In the genomic region with DNA sequence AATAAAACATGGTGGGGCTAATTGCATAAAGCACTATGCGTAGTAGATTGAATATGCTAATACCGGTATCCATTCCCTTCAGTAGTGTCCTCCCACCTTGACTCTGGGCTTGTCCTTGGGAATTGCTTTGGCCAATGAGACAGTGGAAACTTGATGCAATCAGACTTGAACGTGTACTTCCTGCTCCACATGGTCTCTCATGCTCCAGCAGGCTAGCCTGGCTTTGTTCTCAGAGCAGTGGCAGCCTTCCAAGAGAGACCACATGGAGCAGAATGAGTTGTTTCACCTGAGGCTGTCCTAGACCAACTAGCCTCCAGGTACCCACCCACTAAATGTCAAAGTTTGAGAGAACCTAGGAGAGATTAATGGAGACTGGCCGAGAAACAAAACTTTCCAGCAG, we compare ENCODE assay signal across 19 cellular contexts. TPM values are rescaled to one million over a fixed set of nuclear protein-coding genes. Genes with fewer than 3 reads are reported as not detected.
A peak's percentile ranks its signal among the peaks of the same experiment; 100 is the strongest.
DNase-seq lines count a peak whose midpoint lies in the region; ATAC-seq, FAIRE-seq and TF ChIP-seq lines count a peak whose summit lies in the region.
"Had no signal": no experiment of that assay in that cellular context is flagged by ENCODE, and none has a peak within 500 bp of the region (broad histone marks: within the 10 kb centered on the region; RNA-seq: fewer than 3 reads in every experiment).

No MANE protein-coding gene starts in this region.

- peak; percentile 24 for DNase-seq in HepG2 (ENCODE audit: low spot score)
- no peak for DNase-seq in right lobe of liver
- peak; percentile 73 for DNase-seq in NCI-H69 (lab: John Stamatoyannopoulos, UW)
- peak; percentile 7 for DNase-seq in fibroblast of villous mesenchyme (ENCODE audit: low read depth)
- no peak for DNase-seq in activated CD8-positive, alpha-beta memory T cell treated with anti-CD3 and anti-CD28 coated beads, Interleukin-2, amount 50 U/mL, for 4 hours
- no peak for DNase-seq in activated T-cell treated with anti-CD3 and anti-CD28 coated beads for 4 hours
- DNase-seq: activated CD4-positive, alpha-beta T cell treated with anti-CD3 and anti-CD28 coated beads for 4 hours; activated naive CD4-positive, alpha-beta T cell treated with anti-CD3 and anti-CD28 coated beads, Interleukin-2, amount 10 ng/mL, durations not matched to agents 7 days and 5 days; GDM1; HCEC 1CT; NCI-H1092; NCI-H2107; NCI-H774; psoas muscle; stimulated activated CD4-positive, alpha-beta T cell treated with anti-CD3 and anti-CD28 coated beads, Interleukin-1b, Interleukin-23, amount 100 ng/mL, for 48 hours; stimulated activated naive B cell treated with anti-CD40 and anti-IgM and Interleukin-4, amounts not matched to agents 10 μg/mL and 1 μg/mL and 100 μg/mL, for 72 hours; testis had no signal

- WGBS in HepG2 (ENCODE audit: low lambda C conversion rate): 36% methylated on average over 4 of the region's 4 CpGs
- WGBS in right lobe of liver (ENCODE audit: insufficient coverage, low coverage, low lambda C conversion rate, missing lambda C conversion rate): 81% methylated on average over 3 of the region's 4 CpGs

- CTCF ChIA-PET in HepG2 (lab: Yijun Ruan, JAX; ENCODE audit: low intra/inter-chr PET ratio, low total read pairs): no interaction called here

- TF ChIP-seq POLR2A in HepG2 (IDR thresholded peaks at IDR 0.05; ENCODE audit: insufficient read depth in 1 of 2, low read depth in 2 of 2, low read length in 2 of 2) (no peak), right lobe of liver (IDR thresholded peaks at IDR 0.05) (no peak)

- H3K36me3 ChIP-seq in HepG2 (replicated peaks in 1 of 2; ENCODE audit: control insufficient read depth in 1 of 2, insufficient read depth in 2 of 2, low read length in 2 of 2) (no peaks in the 10 kb centered on the region), right lobe of liver (no peaks in the 10 kb centered on the region)
- H3K36me3 ChIP-seq: vagina had no signal

- H3K4me1 ChIP-seq in HepG2 (ENCODE audit: insufficient read depth, low read length) (no peaks in the 10 kb centered on the region), right lobe of liver (no peaks in the 10 kb centered on the region)
- H3K4me1 ChIP-seq: psoas muscle, testis, vagina had no signal

- TF ChIP-seq EP300 in HepG2 (IDR thresholded peaks at IDR 0.05; ENCODE audit: low read depth in 2 of 2, low read length in 2 of 2) (no peak), HepG2 (CRISPR knock-in tag; IDR thresholded peaks at IDR 0.05; ENCODE audit: borderline replicate concordance) (no peak)

- no peaks in the 10 kb centered on the region for H3K9me3 ChIP-seq in HepG2 (ENCODE audit: low read length)
- no peaks in the 10 kb centered on the region for H3K9me3 ChIP-seq in right lobe of liver
- H3K9me3 ChIP-seq: psoas muscle, testis, vagina had no signal

- H3K27me3 ChIP-seq in HepG2 (ENCODE audit: control insufficient read depth in 1 of 2, insufficient read depth in 2 of 2, low read length in 2 of 2) (peaks cover 0 to 3% of the 10 kb centered on the region in 2 experiments; a peak in 2 of 5 replicates), right lobe of liver (no peaks in the 10 kb centered on the region)
- H3K27me3 ChIP-seq: testis, vagina had no signal

- intact Hi-C loops in HepG2 (cut with micrococcal nuclease; ENCODE audit: unreplicated experiment) (no loop called here), right lobe of liver (cut with DNase I) (no loop called here)

- no peak overlapping the region for H2AFZ ChIP-seq in HepG2 (ENCODE audit: low read length)

- no peak for FAIRE-seq in HepG2 (lab: Jason Lieb, UNC)

- TF ChIP-seq RAD21 in HepG2 (CRISPR knock-in tag; IDR thresholded peaks at IDR 0.05): no peak

- no peak overlapping the region for H3K4me3 ChIP-seq in HepG2 (replicated peaks in 1 of 3; ENCODE audit: insufficient read depth in 1 of 3, low read depth in 2 of 3, low read length in 3 of 3)
- H3K4me3 ChIP-seq in right lobe of liver: no peak overlapping the region
- H3K4me3 ChIP-seq in fibroblast of villous mesenchyme (ENCODE audit: low read depth, low read length): no peak overlapping the region
- H3K4me3 ChIP-seq: psoas muscle, testis, vagina had no signal

- POLR2A ChIA-PET in HepG2 (lab: Yijun Ruan, JAX): no interaction called here

- peak; percentile 51 for ATAC-seq in HepG2
- ATAC-seq in right lobe of liver: no peak
- no peak for ATAC-seq in HG02759 (IDR thresholded peaks at IDR 0.05; ENCODE audit: unreplicated experiment)
- ATAC-seq: psoas muscle; stimulated activated naive B cell treated with anti-CD40 and anti-IgM and Interleukin-4, amounts not matched to agents 10 μg/mL and 1 μg/mL and 100 μg/mL, for 72 hours had no signal

- BruUV-seq in HepG2 (replicated peaks; lab: Mats Ljungman, UMichigan): no TSS peak

- no peak overlapping the region for H3K27ac ChIP-seq in HepG2 (ENCODE audit: extremely low read length, insufficient read depth, low read length)
- H3K27ac ChIP-seq in right lobe of liver: no peak overlapping the region
- H3K27ac ChIP-seq: psoas muscle, testis, vagina had no signal

- H4K20me1 ChIP-seq in HepG2 (ENCODE audit: insufficient read depth, low read length): no peaks in the 10 kb centered on the region

- TF ChIP-seq CTCF in HepG2 (CRISPR knock-in tag; IDR thresholded peaks at IDR 0.05) (no peak), right lobe of liver (IDR thresholded peaks at IDR 0.05) (no peak), fibroblast of villous mesenchyme (IDR thresholded peaks at IDR 0.05; ENCODE audit: insufficient read depth, low read depth, low read length) (no peak)

- in situ Hi-C loops in HepG2 (cut with HindIII; ENCODE audit: extremely low pct_ligation_motif_present, low pct_unique_long_range_greater_than_20kb): no loop called here

- no peaks in the 10 kb centered on the region for H3K79me2 ChIP-seq in HepG2 (ENCODE audit: insufficient read depth, low read length)

- H3K4me2 ChIP-seq in HepG2 (ENCODE audit: low read depth, low read length): no peak overlapping the region

- H3K9ac ChIP-seq in HepG2 (ENCODE audit: insufficient read depth, low read depth, low read length): no peak overlapping the region

TF ChIP-seq in HepG2, 621 proteins besides CTCF, POLR2A, EP300 and RAD21:
- TF ChIP-seq ZNF678 (CRISPR knock-in tag; IDR thresholded peaks at IDR 0.05) (no peak), IRX3 (CRISPR knock-in tag; IDR thresholded peaks at IDR 0.05; ENCODE audit: borderline replicate concordance, low read depth) (no peak), RORA (CRISPR knock-in tag; IDR thresholded peaks at IDR 0.05) (no peak), ZNF75D (CRISPR knock-in tag; IDR thresholded peaks at IDR 0.05; ENCODE audit: borderline replicate concordance) (no peak), ZNF333 (CRISPR knock-in tag; IDR thresholded peaks at IDR 0.05; ENCODE audit: borderline replicate concordance) (peak; percentile 99), POLR2AphosphoS2 (IDR thresholded peaks at IDR 0.05; ENCODE audit: low read depth, low read length) (no peak), ZNF644 (CRISPR knock-in tag; IDR thresholded peaks at IDR 0.05; ENCODE audit: low read depth) (0 out of 2 replicates have a peak, but pooled peaks have one; percentile 30), CEBPG (CRISPR knock-in tag; IDR thresholded peaks at IDR 0.05) (0 out of 2 replicates have a peak, but pooled peaks have one; percentile 15), SETDB1 (CRISPR knock-in tag; IDR thresholded peaks at IDR 0.05; ENCODE audit: borderline replicate concordance) (no peak)

RNA-seq across cellular contexts. Expression of gene BTBD3, which starts 37.0 kb away (rescaled TPM):
- 32.2 and 48.7 TPM in 2 replicates for total RNA-seq in HepG2 (2016; rRNA removed; fragmentation: Illumina TruSeq; extraction: Trizol)
- 7.9 and 10.0 TPM in 2 replicates for total RNA-seq in HepG2 (2016; cell fraction: cytosol; rRNA removed; fragmentation: Illumina TruSeq; extraction: Trizol; ENCODE audit: low read depth)
- total RNA-seq in HepG2 (2016; cell fraction: insoluble cytoplasmic fraction; rRNA removed; fragmentation: Illumina TruSeq; extraction: Trizol): 31.9 and 48.3 TPM in 2 replicates
- 29.9 and 30.3 TPM in 2 replicates for total RNA-seq in HepG2 (2016; cell fraction: membrane; rRNA removed; fragmentation: Illumina TruSeq; extraction: Trizol)
- 45.4 and 45.9 TPM in 2 replicates for total RNA-seq in HepG2 (2016; cell fraction: nucleus; rRNA removed; fragmentation: Illumina TruSeq; extraction: Trizol)
- polyA plus RNA-seq in HepG2 (2011; rRNA removed): 35.2 and 41.8 TPM in 2 replicates
- 29.3 and 34.4 TPM in 2 replicates for polyA plus RNA-seq in HepG2 (2011; cell fraction: cytosol; rRNA removed)
- 44.3 and 48.4 TPM in 2 replicates for polyA plus RNA-seq in HepG2 (2011; cell fraction: nucleus; rRNA removed)
- polyA plus RNA-seq in HepG2 (2012): 22.4 and 25.6 TPM in 2 replicates
- polyA plus RNA-seq in HepG2 (2016; cell fraction: cytosol; fragmentation: Illumina TruSeq; extraction: Trizol; ENCODE audit: low read depth): 1.9 and 2.4 TPM in 2 replicates
- polyA plus RNA-seq in HepG2 (2016; cell fraction: insoluble cytoplasmic fraction; fragmentation: Illumina TruSeq; extraction: Trizol; ENCODE audit: low read depth): 35.0 and 37.4 TPM in 2 replicates
- 14.1 and 14.7 TPM in 2 replicates for polyA plus RNA-seq in HepG2 (2016; cell fraction: membrane; fragmentation: Illumina TruSeq; extraction: Trizol; ENCODE audit: low read depth)
- 46.5 and 48.4 TPM in 2 replicates for polyA plus RNA-seq in HepG2 (2016; cell fraction: nucleus; fragmentation: Illumina TruSeq; extraction: Trizol; ENCODE audit: insufficient read depth, low read depth)
- 122 and 306 TPM in 2 replicates for polyA minus RNA-seq in HepG2 (2011; rRNA and poly(A)+ RNA removed; ENCODE audit: low replicate concordance)
- 33.3 and 38.3 TPM in 2 replicates for polyA minus RNA-seq in HepG2 (2011; cell fraction: cytosol; rRNA and poly(A)+ RNA removed)
- polyA minus RNA-seq in HepG2 (2011; cell fraction: nucleus; rRNA and poly(A)+ RNA removed): 160 and 161 TPM in 2 replicates
- total RNA-seq in right lobe of liver: 10 to 100 TPM in 1 of 6 experiments, 1 to 10 TPM in 5; 7.3 to 11.1 (median 8.6) TPM
- 25.1 and 74.3 TPM in 2 replicates for total RNA-seq in fibroblast of villous mesenchyme

Comparison
In these comparisons a context has a peak if more than half of its experiments do, and no peak if none do; other contexts are left out.
1. DNase-seq: peak in HepG2 (single experiment), NCI-H69 (single experiment) and fibroblast of villous mesenchyme (single experiment); none in right lobe of liver (0 of 3), activated CD8-positive, alpha-beta memory T cell treated with anti-CD3 and anti-CD28 coated beads, Interleukin-2, amount 50 U/mL, for 4 hours (single experiment) and activated T-cell treated with anti-CD3 and anti-CD28 coated beads for 4 hours (single experiment).